ENCODE assay signal across 15 cellular contexts in genomic region chr12:59452259-59452658, GRCh38.
DNase-seq lines count a peak whose midpoint lies in the region; ATAC-seq and TF ChIP-seq lines count a peak whose summit lies in the region.
"Had no signal": no experiment of that assay in that cellular context is flagged by ENCODE, and none has a peak within 500 bp of the region (broad histone marks: within the 10 kb centered on the region; RNA-seq: fewer than 3 reads in every experiment).

No MANE protein-coding gene starts in this region.

- H3K36me3 ChIP-seq in gastrocnemius medialis, result no peaks in the 10 kb centered on the region

- peak; percentile 85 for DNase-seq in AG08395 (ENCODE audit: low spot score)
- DNase-seq in LHCN-M2 (ENCODE audit: low read depth), result peak; percentile 83
- peak; percentile 24 for DNase-seq in epidermal melanocyte (ENCODE audit: insufficient read length, low spot score)
- DNase-seq in myocyte (ENCODE audit: low read depth), result peak; percentile 25
- DNase-seq in gastrocnemius medialis, result no peak
- no peak for DNase-seq in mesenteric fat pad (ENCODE audit: low spot score)
- DNase-seq: activated CD4-positive, alpha-beta T cell treated with anti-CD3 and anti-CD28 coated beads for 4 hours; GF-D8; NCI-H1092; NCI-H524 treated with DMSO at 0.1 percent for 48 hours; posterior cingulate gyrus had no signal

- in situ Hi-C loops in gastrocnemius medialis (cut with MboI; ENCODE audit: low sequenced_read_pairs in 4 of 4), result no loop called here

- H3K27ac ChIP-seq in gastrocnemius medialis, result no peak overlapping the region

- no peaks in the 10 kb centered on the region for H3K9me3 ChIP-seq in gastrocnemius medialis

- no peaks in the 10 kb centered on the region for H3K27me3 ChIP-seq in gastrocnemius medialis

- ATAC-seq in gastrocnemius medialis (no peak), GM18517 (IDR thresholded peaks at IDR 0.05; ENCODE audit: unreplicated experiment) (no peak), HG02981 (IDR thresholded peaks at IDR 0.05; ENCODE audit: unreplicated experiment) (no peak)
- ATAC-seq: activated T-helper 17 cell treated with anti-CD3 and anti-CD28 coated beads, Interleukin-2, amount 50 U/mL, for 72 hours; esophagus mucosa had no signal

- TF ChIP-seq CTCF in gastrocnemius medialis (IDR thresholded peaks at IDR 0.05 in 4 of 5, conservative IDR thresholded peaks at IDR 0.05 in 1 of 5), result no peak

- intact Hi-C loops in gastrocnemius medialis (cut with DNase I; ENCODE audit: low total_unique reads), result no loop called here

- no peaks in the 10 kb centered on the region for H3K4me1 ChIP-seq in gastrocnemius medialis

- no peak overlapping the region for H3K4me3 ChIP-seq in gastrocnemius medialis

- TF ChIP-seq POLR2A in gastrocnemius medialis (IDR thresholded peaks at IDR 0.05), result no peak

Comparison
In these comparisons a context has a peak if more than half of its experiments do, and no peak if none do; other contexts are left out.
1. DNase-seq: peak in AG08395 (single experiment), LHCN-M2 (single experiment), epidermal melanocyte (single experiment) and myocyte (single experiment); none in gastrocnemius medialis (0 of 2) and mesenteric fat pad (single experiment).